1 cellular context compared by ENCODE assay signal in the genomic region with DNA sequence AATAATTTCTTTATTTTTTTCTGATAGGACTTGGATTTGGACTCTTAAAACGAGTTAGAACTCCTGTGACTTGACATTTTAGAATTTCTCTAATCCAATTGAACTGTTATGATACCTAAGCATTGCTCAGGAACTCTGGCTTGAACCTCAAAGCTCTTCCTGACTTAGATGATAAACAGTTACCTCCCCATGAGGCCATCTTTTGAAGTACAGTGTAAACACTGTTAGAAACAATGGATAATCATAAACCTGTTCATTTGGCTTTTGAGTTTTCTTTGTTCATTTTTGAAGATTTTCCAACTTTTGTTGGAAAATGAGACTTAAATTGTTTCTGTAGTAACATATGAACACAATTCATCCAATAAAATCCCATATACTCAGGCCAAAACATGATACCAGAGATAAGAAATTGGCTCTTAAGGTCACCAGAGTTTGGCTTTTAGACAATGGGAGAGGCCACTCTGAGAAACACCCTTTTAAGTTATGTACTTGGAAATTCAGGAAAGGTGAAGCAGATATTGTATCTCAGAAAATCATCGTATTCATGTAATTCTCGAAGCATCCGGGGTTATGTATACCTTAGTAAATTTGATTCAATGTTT.
TF ChIP-seq lines count a peak whose summit lies in the region.

No MANE protein-coding gene starts in this region.

TF ChIP-seq in HepG2, 621 proteins besides CTCF, POLR2A, EP300 and RAD21:
- TF ChIP-seq ARID5B (CRISPR knock-in tag; IDR thresholded peaks at IDR 0.05) (0 out of 2 replicates have a peak, but pooled peaks have one; percentile 17), TCF7 (IDR thresholded peaks at IDR 0.05; ENCODE audit: low read depth) (peak; percentile 36; the same call in 1 of the 2 replicates), FOXP1 (IDR thresholded peaks at IDR 0.05) (no peak), FOXP1 (CRISPR knock-in tag; IDR thresholded peaks at IDR 0.05) (peak; percentile 39), FOXA1 (IDR thresholded peaks at IDR 0.05) (no peak), FOXA1 (CRISPR knock-in tag; IDR thresholded peaks at IDR 0.05) (peak; percentile 64), FOXA3 (CRISPR knock-in tag; IDR thresholded peaks at IDR 0.05) (peak; percentile 25; the same call in 1 of the 2 replicates), RFX3 (CRISPR knock-in tag; IDR thresholded peaks at IDR 0.05) (no peak), SOX6 (IDR thresholded peaks at IDR 0.05) (no peak), SOX6 (CRISPR knock-in tag; IDR thresholded peaks at IDR 0.05) (peak; percentile 28; the same call in 1 of the 2 replicates), SOX5 (CRISPR knock-in tag; IDR thresholded peaks at IDR 0.05; ENCODE audit: borderline replicate concordance) (peak; percentile 82), HNRNPH1 (optimal IDR thresholded peaks at IDR 0.05; ENCODE audit: low read depth, low read length) (no peak), MED1 (CRISPR knock-in tag; IDR thresholded peaks at IDR 0.05) (no peak), SOX13 (IDR thresholded peaks at IDR 0.05) (no peak), SOX13 (CRISPR knock-in tag; conservative IDR thresholded peaks at IDR 0.05 in 1 of 2, IDR thresholded peaks at IDR 0.05 in 1 of 2) (peak in 1 of 2 experiments; percentile 79; a peak in 2 of 4 replicates)
TF ChIP-seq in HepG2: peak in this region for 8.
